ENCODE assay signal across 15 cellular contexts in genomic region chr12:50164963-50165362, GRCh38. TPM values are rescaled to one million over a fixed set of nuclear protein-coding genes. Genes with fewer than 3 reads are reported as not detected.
A peak's percentile ranks its signal among the peaks of the same experiment; 100 is the strongest.
DNase-seq lines count a peak whose midpoint lies in the region; ATAC-seq and TF ChIP-seq lines count a peak whose summit lies in the region.
"Had no signal": no experiment of that assay in that cellular context is flagged by ENCODE, and none has a peak within 500 bp of the region (broad histone marks: within the 10 kb centered on the region; RNA-seq: fewer than 3 reads in every experiment).

No MANE protein-coding gene starts in this region.

- H3K4me3 ChIP-seq in BLaER1 = no peak overlapping the region
- no peak overlapping the region for H3K4me3 ChIP-seq in CD4-positive, alpha-beta memory T cell (ENCODE audit: low read length in 2 of 2)
- no peak overlapping the region for H3K4me3 ChIP-seq in thyroid gland (replicated peaks in 1 of 3)
- H3K4me3 ChIP-seq: colonic mucosa, gastroesophageal sphincter, SJCRH30, testis had no signal

- intact Hi-C loops in CD4-positive, alpha-beta memory T cell (cut with micrococcal nuclease) = no loop called here
- intact Hi-C loops in activated T-helper 2 cell treated with anti-CD3 and anti-CD28 coated beads, Interferon-gamma antibody, Interleukin-2, Interleukin-4, amounts not matched to agents 10 μg/mL and 5 μg/mL and 100 μg/mL, durations not matched to agents 14 hours and 24 hours and 36 hours (cut with micrococcal nuclease) = no loop called here
- intact Hi-C loops in thyroid gland (cut with DNase I) = no loop called here

- H3K4me1 ChIP-seq in BLaER1 (peaks cover 29% of the 10 kb centered on the region), thyroid gland (peaks cover 0 to 12% of the 10 kb centered on the region in 2 donors)
- peaks cover 43% of the 10 kb centered on the region for H3K4me1 ChIP-seq in CD4-positive, alpha-beta memory T cell (ENCODE audit: insufficient read depth, low read length)
- H3K4me1 ChIP-seq: colonic mucosa had no signal

- H4K20me1 ChIP-seq in BLaER1 = peaks cover 30% of the 10 kb centered on the region

- H3K9me3 ChIP-seq in BLaER1 = no peaks in the 10 kb centered on the region
- H3K9me3 ChIP-seq in CD4-positive, alpha-beta memory T cell (ENCODE audit: control insufficient read depth in 1 of 2, low read length in 2 of 2) = no peaks in the 10 kb centered on the region
- no peaks in the 10 kb centered on the region for H3K9me3 ChIP-seq in thyroid gland
- H3K9me3 ChIP-seq: colonic mucosa, gastroesophageal sphincter, SJCRH30, testis had no signal

- no peak for TF ChIP-seq POLR2A in thyroid gland (IDR thresholded peaks at IDR 0.05)

- 97% methylated on average over 20 of the region's 20 CpGs for WGBS in thyroid gland, 2 donors

- no peak overlapping the region for H3K27ac ChIP-seq in BLaER1
- H3K27ac ChIP-seq in CD4-positive, alpha-beta memory T cell (ENCODE audit: low read depth, low read length) = no peak overlapping the region
- H3K27ac ChIP-seq in thyroid gland = no peak overlapping the region
- H3K27ac ChIP-seq: colonic mucosa, gastroesophageal sphincter, GM23248, SJCRH30, testis had no signal

- no peak for ATAC-seq in naive thymus-derived CD8-positive, alpha-beta T cell
- ATAC-seq: gastroesophageal sphincter had no signal

- H3K36me3 Mint-ChIP-seq in CD4-positive, alpha-beta memory T cell = peaks cover 0 to 7% of the 10 kb centered on the region in 2 donors
- H3K36me3 Mint-ChIP-seq in activated T-helper 2 cell treated with anti-CD3 and anti-CD28 coated beads, Interferon-gamma antibody, Interleukin-2, Interleukin-4, amounts not matched to agents 10 μg/mL and 5 μg/mL and 100 μg/mL, durations not matched to agents 14 hours and 24 hours and 36 hours (ENCODE audit: low read depth) = peaks cover 30% of the 10 kb centered on the region
- no peaks in the 10 kb centered on the region for H3K36me3 Mint-ChIP-seq in naive thymus-derived CD8-positive, alpha-beta T cell

- peaks cover 0 to 4% (median 0%) of the 10 kb centered on the region in 8 donors for H3K9me3 Mint-ChIP-seq in CD4-positive, alpha-beta memory T cell
- H3K9me3 Mint-ChIP-seq in activated T-helper 2 cell treated with anti-CD3 and anti-CD28 coated beads, Interferon-gamma antibody, Interleukin-2, Interleukin-4, amounts not matched to agents 10 μg/mL and 5 μg/mL and 100 μg/mL, durations not matched to agents 14 hours and 24 hours and 36 hours = no peaks in the 10 kb centered on the region
- H3K9me3 Mint-ChIP-seq in naive thymus-derived CD8-positive, alpha-beta T cell = no peaks in the 10 kb centered on the region

- no peak for DNase-seq in CD4-positive, alpha-beta memory T cell
- no peak for DNase-seq in activated T-helper 2 cell treated with anti-CD3 and anti-CD28 coated beads, Interferon-gamma antibody, Interleukin-2, Interleukin-4, amounts not matched to agents 10 μg/mL and 5 μg/mL and 100 μg/mL, durations not matched to agents 14 hours and 24 hours and 36 hours (ENCODE audit: low spot score)
- DNase-seq in naive thymus-derived CD8-positive, alpha-beta T cell = no peak
- DNase-seq in DMS79 treated with DMSO at 0.1 percent for 48 hours (lab: John Stamatoyannopoulos, UW) = no peak
- no peak for DNase-seq in thyroid gland
- no peak for DNase-seq in NOMO-1 treated with DMSO at 0.1 percent for 48 hours (lab: John Stamatoyannopoulos, UW; ENCODE audit: unreplicated experiment)
- DNase-seq in NCI-H82 treated with DMSO at 0.1 percent for 48 hours (lab: John Stamatoyannopoulos, UW; ENCODE audit: unreplicated experiment) = no peak
- DNase-seq: colonic mucosa, DMS79, GM23248, NCI-H446 treated with DMSO at 0.1 percent for 48 hours, SJCRH30, testis had no signal

- H3K4me1 Mint-ChIP-seq in CD4-positive, alpha-beta memory T cell = peaks cover 23 to 45% (median 30%) of the 10 kb centered on the region in 4 donors
- H3K4me1 Mint-ChIP-seq in activated T-helper 2 cell treated with anti-CD3 and anti-CD28 coated beads, Interferon-gamma antibody, Interleukin-2, Interleukin-4, amounts not matched to agents 10 μg/mL and 5 μg/mL and 100 μg/mL, durations not matched to agents 14 hours and 24 hours and 36 hours (ENCODE audit: low read depth) = peaks cover 37% of the 10 kb centered on the region
- peaks cover 8 to 54% (median 44%) of the 10 kb centered on the region in 4 donors for H3K4me1 Mint-ChIP-seq in naive thymus-derived CD8-positive, alpha-beta T cell

- no peak for TF ChIP-seq CTCF in thyroid gland (IDR thresholded peaks at IDR 0.05)

- POLR2A ChIA-PET in CD4-positive, alpha-beta memory T cell (lab: Charles Lee; ENCODE audit: partially characterized antibody) = interaction anchor here (5.9 kb wide), 1 partner anchor 52 kb away, joined by 112 read pairs; the partner anchor contains the start of gene COX14
- POLR2A ChIA-PET in naive thymus-derived CD8-positive, alpha-beta T cell (lab: Charles Lee) = interaction anchor here (0.6 to 1.7 kb wide), 2 partner anchors 8 to 35 kb away, joined by 5 to 6 read pairs; no protein-coding TSS in a partner anchor

- peak overlapping the region in 7 of 8 donors; percentile 37 to 95 (median 63) for H3K4me3 Mint-ChIP-seq in CD4-positive, alpha-beta memory T cell
- peak overlapping the region; percentile 95 for H3K4me3 Mint-ChIP-seq in activated T-helper 2 cell treated with anti-CD3 and anti-CD28 coated beads, Interferon-gamma antibody, Interleukin-2, Interleukin-4, amounts not matched to agents 10 μg/mL and 5 μg/mL and 100 μg/mL, durations not matched to agents 14 hours and 24 hours and 36 hours (ENCODE audit: low read depth)
- H3K4me3 Mint-ChIP-seq in naive thymus-derived CD8-positive, alpha-beta T cell = peak overlapping the region; percentile 3 to 96 (median 59)

- H3K36me3 ChIP-seq in BLaER1 = no peaks in the 10 kb centered on the region
- H3K36me3 ChIP-seq in CD4-positive, alpha-beta memory T cell (ENCODE audit: insufficient read depth, low read length) = no peaks in the 10 kb centered on the region
- no peaks in the 10 kb centered on the region for H3K36me3 ChIP-seq in thyroid gland
- H3K36me3 ChIP-seq: colonic mucosa, gastroesophageal sphincter, SJCRH30 had no signal

- peak overlapping the region; percentile 91 for H3K4me2 ChIP-seq in BLaER1

- H3K27me3 ChIP-seq in BLaER1 = no peaks in the 10 kb centered on the region
- H3K27me3 ChIP-seq in CD4-positive, alpha-beta memory T cell (ENCODE audit: insufficient read depth, low read length) = no peaks in the 10 kb centered on the region
- no peaks in the 10 kb centered on the region for H3K27me3 ChIP-seq in thyroid gland
- H3K27me3 ChIP-seq: colonic mucosa, gastroesophageal sphincter, SJCRH30, testis had no signal

- no peak overlapping the region for H3K9ac ChIP-seq in BLaER1
- H3K9ac ChIP-seq: GM23248 had no signal

- CTCF ChIA-PET in CD4-positive, alpha-beta memory T cell (lab: Charles Lee; ENCODE audit: partially characterized antibody) = interaction anchor here (2.0 to 13.8 kb wide), 3 partner anchors 11 to 79 kb away, joined by 4 to 197 read pairs (median 58); partner anchors contain the start of genes COX14 and SMARCD1

- H3K27ac Mint-ChIP-seq in CD4-positive, alpha-beta memory T cell = peak overlapping the region; percentile 31 to 73 (median 44)
- H3K27ac Mint-ChIP-seq in activated T-helper 2 cell treated with anti-CD3 and anti-CD28 coated beads, Interferon-gamma antibody, Interleukin-2, Interleukin-4, amounts not matched to agents 10 μg/mL and 5 μg/mL and 100 μg/mL, durations not matched to agents 14 hours and 24 hours and 36 hours = peak overlapping the region; percentile 39
- peak overlapping the region in 9 of 10 donors; percentile 7 to 80 (median 56) for H3K27ac Mint-ChIP-seq in naive thymus-derived CD8-positive, alpha-beta T cell

- no peaks in the 10 kb centered on the region for H3K27me3 Mint-ChIP-seq in CD4-positive, alpha-beta memory T cell
- H3K27me3 Mint-ChIP-seq in activated T-helper 2 cell treated with anti-CD3 and anti-CD28 coated beads, Interferon-gamma antibody, Interleukin-2, Interleukin-4, amounts not matched to agents 10 μg/mL and 5 μg/mL and 100 μg/mL, durations not matched to agents 14 hours and 24 hours and 36 hours (ENCODE audit: low read depth) = no peaks in the 10 kb centered on the region
- H3K27me3 Mint-ChIP-seq in naive thymus-derived CD8-positive, alpha-beta T cell = no peaks in the 10 kb centered on the region

RNA-seq across cellular contexts. Expression of gene CERS5, which starts 2.2 kb away (rescaled TPM):
- total RNA-seq in CD4-positive, alpha-beta memory T cell = 10 to 100 TPM; 42.1 to 48.2 TPM
- polyA plus RNA-seq in CD4-positive, alpha-beta memory T cell = 10 to 100 TPM; 45.1 to 62.7 TPM
- 114 and 115 TPM in 2 replicates for total RNA-seq in activated T-helper 2 cell treated with anti-CD3 and anti-CD28 coated beads, Interferon-gamma antibody, Interleukin-2, Interleukin-4, amounts not matched to agents 10 μg/mL and 5 μg/mL and 100 μg/mL, durations not matched to agents 14 hours and 24 hours and 36 hours
- total RNA-seq in naive thymus-derived CD8-positive, alpha-beta T cell = 10 to 100 TPM; 51.0 to 55.7 TPM
- polyA plus RNA-seq in naive thymus-derived CD8-positive, alpha-beta T cell = 10 to 100 TPM; 31.0 to 45.0 (median 33.6) TPM
- total RNA-seq in thyroid gland = 10 to 100 TPM; 20.2 to 34.9 (median 29.5) TPM

RNA-seq across cellular contexts. Expression of gene COX14, which starts 52.9 kb away (rescaled TPM):
- total RNA-seq in CD4-positive, alpha-beta memory T cell = 10 to 100 TPM; 53.3 to 61.6 TPM
- 100 to 1,000 TPM; 253 to 354 TPM for polyA plus RNA-seq in CD4-positive, alpha-beta memory T cell
- 38.1 and 43.5 TPM in 2 replicates for total RNA-seq in activated T-helper 2 cell treated with anti-CD3 and anti-CD28 coated beads, Interferon-gamma antibody, Interleukin-2, Interleukin-4, amounts not matched to agents 10 μg/mL and 5 μg/mL and 100 μg/mL, durations not matched to agents 14 hours and 24 hours and 36 hours
- total RNA-seq in naive thymus-derived CD8-positive, alpha-beta T cell = 10 to 100 TPM; 43.4 to 47.1 TPM
- 100 to 1,000 TPM; 266 to 317 (median 298) TPM for polyA plus RNA-seq in naive thymus-derived CD8-positive, alpha-beta T cell
- total RNA-seq in thyroid gland = 100 to 1,000 TPM in 2 of 4 donors, 10 to 100 TPM in 2; 40.6 to 135 (median 90.9) TPM
